ENCODE assay signal across 25 cellular contexts in the genomic region with DNA sequence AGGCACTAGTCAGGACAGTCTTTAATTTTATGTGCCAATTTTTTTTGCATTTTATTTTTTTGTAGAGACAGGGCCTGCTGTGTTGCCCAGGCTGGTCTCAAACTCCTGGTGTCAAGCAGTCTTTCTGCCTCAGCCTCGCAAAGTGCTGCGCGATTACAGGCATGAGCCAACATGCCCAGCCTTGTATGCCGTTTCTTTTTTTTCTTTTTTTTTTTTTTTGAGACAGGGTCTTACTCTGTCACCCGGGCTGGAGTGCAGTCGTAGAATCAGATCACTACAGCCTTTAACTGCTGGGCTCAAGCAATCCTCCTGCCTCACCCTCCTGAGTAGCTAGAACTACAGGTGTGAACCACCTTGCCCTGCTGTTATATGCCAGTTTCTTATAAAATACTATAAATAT.
"Had no signal": no experiment of that assay in that cellular context is flagged by ENCODE, and none has a peak within 500 bp of the region (broad histone marks: within the 10 kb centered on the region; RNA-seq: fewer than 3 reads in every experiment).

No MANE protein-coding gene starts in this region.

- H3K9me3 ChIP-seq: esophagus squamous epithelium, lower lobe of right lung, pancreas, tibial artery, upper lobe of right lung, vagina had no signal

- H3K4me3 ChIP-seq: coronary artery, esophagus squamous epithelium, left ventricle myocardium inferior, lower lobe of right lung, neural progenitor cell, pancreas, tibial artery, upper lobe of right lung, vagina had no signal

- H3K4me3 Mint-ChIP-seq: immature natural killer cell; natural killer cell treated with Interleukin-12 subunit alpha and Interleukin-12 subunit beta and Interleukin-15 and Interleukin-18, amount 100 ng/mL, for 72 hours; neural progenitor cell; stimulated activated effector memory CD8-positive, alpha-beta T cell treated with anti-CD3 and anti-CD28 coated beads, Interleukin-12 subunit alpha, Interleukin-12 subunit beta, amount 100 ng/mL, for 72 hours; stimulated activated naive CD8-positive, alpha-beta T cell treated with anti-CD3 and anti-CD28 coated beads, Interleukin-15, Interleukin-2, amounts not matched to agents 100 ng/mL and 50 ng/mL, for 24 hours had no signal

- H3K4me2 ChIP-seq: neural progenitor cell had no signal

- H2AFZ ChIP-seq: neural progenitor cell had no signal

- H3K27me3 Mint-ChIP-seq: natural killer cell treated with Interleukin-12 subunit alpha and Interleukin-12 subunit beta and Interleukin-15 and Interleukin-18, amount 100 ng/mL, for 72 hours; progenitor cell of endocrine pancreas; stimulated activated naive CD8-positive, alpha-beta T cell treated with anti-CD3 and anti-CD28 coated beads, Interleukin-15, Interleukin-2, amounts not matched to agents 100 ng/mL and 50 ng/mL, for 24 hours had no signal

- H3K27ac ChIP-seq: coronary artery, esophagus squamous epithelium, left ventricle myocardium inferior, lower lobe of right lung, pancreas, tibial artery, upper lobe of right lung, vagina had no signal

- H3K27ac Mint-ChIP-seq: natural killer cell treated with Interleukin-12 subunit alpha and Interleukin-12 subunit beta and Interleukin-15 and Interleukin-18, amount 100 ng/mL, for 72 hours; neural progenitor cell; stimulated activated effector memory CD8-positive, alpha-beta T cell treated with anti-CD3 and anti-CD28 coated beads, Interleukin-12 subunit alpha, Interleukin-12 subunit beta, amount 100 ng/mL, for 72 hours; stimulated activated naive CD8-positive, alpha-beta T cell treated with anti-CD3 and anti-CD28 coated beads, Interleukin-15, Interleukin-2, amounts not matched to agents 100 ng/mL and 50 ng/mL, for 24 hours had no signal

- H3K4me1 Mint-ChIP-seq: neural progenitor cell had no signal

- H3K4me1 ChIP-seq: esophagus squamous epithelium, left ventricle myocardium inferior, lower lobe of right lung, neural progenitor cell, pancreas, tibial artery, upper lobe of right lung, vagina had no signal

- H3K9me3 Mint-ChIP-seq: immature natural killer cell; natural killer cell treated with Interleukin-12 subunit alpha and Interleukin-12 subunit beta and Interleukin-15 and Interleukin-18, amount 100 ng/mL, for 72 hours; neural progenitor cell; stimulated activated naive CD8-positive, alpha-beta T cell treated with anti-CD3 and anti-CD28 coated beads, Interleukin-15, Interleukin-2, amounts not matched to agents 100 ng/mL and 50 ng/mL, for 24 hours had no signal

- H3K27me3 ChIP-seq: esophagus squamous epithelium, neural progenitor cell, pancreas, tibial artery, upper lobe of right lung, vagina had no signal

- ATAC-seq: left cardiac atrium; lower lobe of right lung; natural killer cell treated with Interleukin-12 subunit alpha and Interleukin-12 subunit beta and Interleukin-15 and Interleukin-18, amount 100 ng/mL, for 72 hours; pancreas; right cardiac atrium; stimulated activated effector memory CD8-positive, alpha-beta T cell treated with anti-CD3 and anti-CD28 coated beads, Interleukin-12 subunit alpha, Interleukin-12 subunit beta, amount 100 ng/mL, for 72 hours; upper lobe of right lung had no signal

- H3K9ac ChIP-seq: neural progenitor cell had no signal

- DNase-seq: effector CD4-positive, alpha-beta T cell; esophagus squamous epithelium; foreskin fibroblast; immature natural killer cell; kidney; left cardiac atrium; left ventricle myocardium inferior; lower lobe of right lung; mesenchymal stem cell; midbrain; occipital lobe; pancreas; right cardiac atrium; small intestine; stimulated activated CD4-positive, alpha-beta T cell treated with anti-CD3 and anti-CD28 coated beads, Interleukin-4, amount 100 ng/mL, for 1 hour; stimulated activated CD8-positive, alpha-beta memory T cell treated with anti-CD3 and anti-CD28 coated beads, Interleukin-4, amount 100 ng/mL, for 48 hours; tibial artery; upper lobe of right lung had no signal
